ENCODE assay signal across 30 cellular contexts in genomic region chr14:61246721-61247120, GRCh38.
"Had no signal": no experiment of that assay in that cellular context is flagged by ENCODE, and none has a peak within 500 bp of the region (broad histone marks: within the 10 kb centered on the region; RNA-seq: fewer than 3 reads in every experiment).

No MANE protein-coding gene starts in this region.

- H3K36me3 ChIP-seq: neural progenitor cell, ovary, spleen, stomach, thoracic aorta, thyroid gland, tibial nerve, upper lobe of left lung, uterus had no signal

- H3K4me1 Mint-ChIP-seq: natural killer cell; neural progenitor cell; stimulated activated memory B cell treated with anti-CD40 and anti-IgM and Interleukin-4, amounts not matched to agents 10 μg/mL and 1 μg/mL and 100 μg/mL, for 72 hours had no signal

- H3K4me2 ChIP-seq: neural progenitor cell, smooth muscle cell had no signal

- H3K27me3 ChIP-seq: neural progenitor cell, ovary, stomach, thyroid gland, tibial nerve, upper lobe of left lung, uterus had no signal

- H3K27ac ChIP-seq: neural progenitor cell, ovary, psoas muscle, skin epidermis, spleen, stomach, thoracic aorta, thyroid gland, tibial nerve, upper lobe of left lung, uterus had no signal

- H3K36me3 Mint-ChIP-seq: natural killer cell; neural progenitor cell; stimulated activated memory B cell treated with anti-CD40 and anti-IgM and Interleukin-4, amounts not matched to agents 10 μg/mL and 1 μg/mL and 100 μg/mL, for 72 hours had no signal

- H3K4me3 ChIP-seq: neural progenitor cell, ovary, psoas muscle, skin epidermis, smooth muscle cell, spleen, stomach, thoracic aorta, thyroid gland, tibial nerve, upper lobe of left lung, uterus had no signal

- H3K4me3 Mint-ChIP-seq: naive thymus-derived CD4-positive, alpha-beta T cell; natural killer cell; nephron; neural progenitor cell; stimulated activated memory B cell treated with anti-CD40 and anti-IgM and Interleukin-4, amounts not matched to agents 10 μg/mL and 1 μg/mL and 100 μg/mL, for 72 hours; stimulated activated naive CD8-positive, alpha-beta T cell treated with anti-CD3 and anti-CD28 coated beads, Interleukin-15, Interleukin-2, amounts not matched to agents 100 ng/mL and 50 ng/mL, for 24 hours had no signal

- ATAC-seq: naive thymus-derived CD4-positive, alpha-beta T cell; natural killer cell; psoas muscle; right cardiac atrium; sciatic nerve; stimulated activated memory B cell treated with anti-CD40 and anti-IgM and Interleukin-4, amounts not matched to agents 10 μg/mL and 1 μg/mL and 100 μg/mL, for 72 hours had no signal

- DNase-seq: naive thymus-derived CD4-positive, alpha-beta T cell; natural killer cell; occipital lobe; ovary; posterior cingulate gyrus; psoas muscle; right cardiac atrium; spleen; stimulated activated CD4-positive, alpha-beta T cell treated with anti-CD3 and anti-CD28 coated beads, Interleukin-12 subunit alpha, Interleukin-12 subunit beta, amount 100 ng/mL, for 4 hours; stimulated activated CD4-positive, alpha-beta T cell treated with anti-CD3 and anti-CD28 coated beads, Interleukin-1b, Interleukin-23, amount 100 ng/mL, for 48 hours; stimulated activated CD4-positive, alpha-beta T cell treated with anti-CD3 and anti-CD28 coated beads, Interleukin-4, amount 100 ng/mL, for 1 hour; stimulated activated CD4-positive, alpha-beta T cell treated with anti-CD3 and anti-CD28 coated beads, Interleukin-4, amount 100 ng/mL, for 4 hours; stimulated activated CD8-positive, alpha-beta memory T cell treated with anti-CD3 and anti-CD28 coated beads, Interleukin-4, amount 100 ng/mL, for 48 hours; stimulated activated naive CD4-positive, alpha-beta T cell treated with Interleukin-2 at 50 U/mL for 16 hours; stomach; thyroid gland; trophoblast cell; upper lobe of left lung; uterus had no signal

- H3K9ac ChIP-seq: neural progenitor cell, parathyroid adenoma had no signal

- H3K79me2 ChIP-seq: parathyroid adenoma had no signal

- H3K4me1 ChIP-seq: neural progenitor cell, psoas muscle, spleen, stomach, thyroid gland, tibial nerve, upper lobe of left lung, uterus had no signal

- H3K9me3 ChIP-seq: psoas muscle, thoracic aorta, thyroid gland, upper lobe of left lung, uterus had no signal

- H3K9me3 Mint-ChIP-seq: natural killer cell; stimulated activated memory B cell treated with anti-CD40 and anti-IgM and Interleukin-4, amounts not matched to agents 10 μg/mL and 1 μg/mL and 100 μg/mL, for 72 hours had no signal

- H3K27ac Mint-ChIP-seq: natural killer cell; nephron; neural progenitor cell; progenitor cell of endocrine pancreas; stimulated activated memory B cell treated with anti-CD40 and anti-IgM and Interleukin-4, amounts not matched to agents 10 μg/mL and 1 μg/mL and 100 μg/mL, for 72 hours; stimulated activated naive CD8-positive, alpha-beta T cell treated with anti-CD3 and anti-CD28 coated beads, Interleukin-15, Interleukin-2, amounts not matched to agents 100 ng/mL and 50 ng/mL, for 24 hours had no signal

- H2AFZ ChIP-seq: neural progenitor cell, parathyroid adenoma had no signal

- H3K27me3 Mint-ChIP-seq: progenitor cell of endocrine pancreas had no signal
